Comparison of ENCODE assay signal across 15 cellular contexts in genomic region chr17:61457226-61457983, GRCh38. TPM values are rescaled to one million over a fixed set of nuclear protein-coding genes. Genes with fewer than 3 reads are reported as not detected.
DNase-seq lines count a peak whose midpoint lies in the region; ATAC-seq and TF ChIP-seq lines count a peak whose summit lies in the region.
"Had no signal": no experiment of that assay in that cellular context is flagged by ENCODE, and none has a peak within 500 bp of the region (broad histone marks: within the 10 kb centered on the region; RNA-seq: fewer than 3 reads in every experiment).

No MANE protein-coding gene starts in this region.

- no peak overlapping the region for H2AFZ ChIP-seq in GM23338

- peaks cover 39% of the 10 kb centered on the region for H3K4me1 Mint-ChIP-seq in GM23338
- H3K4me1 Mint-ChIP-seq in T-helper 17 cell = peaks cover 37% of the 10 kb centered on the region
- peaks cover 40% of the 10 kb centered on the region for H3K4me1 Mint-ChIP-seq in neural crest cell

- no peaks in the 10 kb centered on the region for H3K9me2 ChIP-seq in GM23338 (ENCODE audit: insufficient read depth)

- ATAC-seq in GM23338 (peak; percentile 2; the same call in 2 of the 3 replicates), T-helper 17 cell (no peak), GM18867 (IDR thresholded peaks at IDR 0.05; ENCODE audit: unreplicated experiment) (no peak)

- no peak overlapping the region for H3K27ac Mint-ChIP-seq in GM23338
- H3K27ac Mint-ChIP-seq in T-helper 17 cell = no peak overlapping the region
- H3K27ac Mint-ChIP-seq in neural crest cell (ENCODE audit: unreplicated experiment) = no peak overlapping the region

- H3K9me3 ChIP-seq in T-helper 17 cell (ENCODE audit: control insufficient read depth, low read length, poor library complexity, severe bottlenecking) = no peaks in the 10 kb centered on the region
- H3K9me3 ChIP-seq in esophagus muscularis mucosa = peaks cover 0 to 4% (median 0%) of the 10 kb centered on the region in 4 donors

- no peaks in the 10 kb centered on the region for H3K79me2 ChIP-seq in GM23338 (replicated peaks; ENCODE audit: insufficient read depth)

- no peak for TF ChIP-seq CTCF in GM23338 (conservative IDR thresholded peaks at IDR 0.05; ENCODE audit: low read depth in 2 of 2)
- TF ChIP-seq CTCF in esophagus muscularis mucosa (IDR thresholded peaks at IDR 0.05) = no peak
- TF ChIP-seq CTCF in neural crest cell (conservative IDR thresholded peaks at IDR 0.05) = no peak

- H3K27ac ChIP-seq in GM23338 (ENCODE audit: low read depth) (no peak overlapping the region), esophagus muscularis mucosa (replicated peaks in 1 of 4) (no peak overlapping the region)
- H3K27ac ChIP-seq: HL-60 had no signal

- TF ChIP-seq EP300 in esophagus muscularis mucosa (IDR thresholded peaks at IDR 0.05) = no peak

- 48% methylated on average over 21 of the region's 39 CpGs for WGBS in esophagus muscularis mucosa

- H3K36me3 Mint-ChIP-seq in GM23338 (ENCODE audit: low read depth) (peaks cover 3% of the 10 kb centered on the region; the same call in 1 of the 3 replicates), T-helper 17 cell (ENCODE audit: low read depth) (peaks cover 18% of the 10 kb centered on the region), neural crest cell (ENCODE audit: low read depth) (peaks cover 3% of the 10 kb centered on the region)

- peaks cover 38% of the 10 kb centered on the region; the same call in 1 of the 2 replicates for H3K4me1 ChIP-seq in GM23338 (ENCODE audit: insufficient read depth)
- peaks cover 17 to 40% (median 31%) of the 10 kb centered on the region in 4 donors for H3K4me1 ChIP-seq in esophagus muscularis mucosa

- peak overlapping the region; percentile 61 for H3K4me3 Mint-ChIP-seq in GM23338
- H3K4me3 Mint-ChIP-seq in T-helper 17 cell = peak overlapping the region; percentile 77
- H3K4me3 Mint-ChIP-seq in neural crest cell = peak overlapping the region; percentile 31

- H3K4me3 ChIP-seq in GM23338 (peak overlapping the region; percentile 44), esophagus muscularis mucosa (peak overlapping the region; percentile 32 to 40 (median 34))

- H3K36me3 ChIP-seq in GM23338 (ENCODE audit: insufficient read depth) (peaks cover 3% of the 10 kb centered on the region; the same call in 1 of the 2 replicates), esophagus muscularis mucosa (no peaks in the 10 kb centered on the region)

- H3F3A ChIP-seq in GM23338 (replicated peaks; ENCODE audit: low read depth) = 0 out of 2 replicates have a peak, but pooled peaks cover 9% of the 10 kb centered on the region

- H3K27me3 Mint-ChIP-seq in GM23338 (ENCODE audit: insufficient read depth, low read depth, poor library complexity) (peaks cover 99% of the 10 kb centered on the region), T-helper 17 cell (peaks cover 92% of the 10 kb centered on the region), neural crest cell (ENCODE audit: low read depth) (peaks cover 98% of the 10 kb centered on the region)

- no peak for TF ChIP-seq POLR2A in esophagus muscularis mucosa (IDR thresholded peaks at IDR 0.05; ENCODE audit: low read depth)

- H3K4me2 ChIP-seq in GM23338 = peak overlapping the region; percentile 73

- intact Hi-C loops in esophagus muscularis mucosa (cut with DNase I) = no loop called here

- peaks cover 27% of the 10 kb centered on the region for H4K20me1 ChIP-seq in GM23338 (replicated peaks; ENCODE audit: insufficient read depth)

- H3K27me3 ChIP-seq in GM23338 (ENCODE audit: insufficient read depth) = peaks cover 100% of the 10 kb centered on the region
- peaks cover 0 to 97% (median 56%) of the 10 kb centered on the region in 4 donors for H3K27me3 ChIP-seq in esophagus muscularis mucosa

- DNase-seq in GM23338 (ENCODE audit: low spot score) (peak; percentile 71), T-helper 17 cell (no peak), esophagus muscularis mucosa (ENCODE audit: extremely low spot score) (no peak), neural crest cell (ENCODE audit: low read depth, low spot score) (no peak), NK-92 (lab: John Stamatoyannopoulos, UW; ENCODE audit: unreplicated experiment) (no peak), globus pallidus (ENCODE audit: low spot score) (no peak), NCI-H2227 (lab: John Stamatoyannopoulos, UW; ENCODE audit: unreplicated experiment) (no peak)
- DNase-seq: DMS153; effector CD4-positive, alpha-beta T cell; NCI-H1436 treated with DMSO at 0.1 percent for 48 hours; SHP77 treated with DMSO at 0.1 percent for 48 hours; small intestine; stimulated activated naive CD4-positive, alpha-beta T cell had no signal

- H3K9me3 Mint-ChIP-seq in GM23338 = peaks cover 8% of the 10 kb centered on the region
- no peaks in the 10 kb centered on the region for H3K9me3 Mint-ChIP-seq in neural crest cell

TF ChIP-seq in GM23338, 12 proteins besides CTCF, POLR2A, EP300 and RAD21:
- TF ChIP-seq EZH2 (IDR thresholded peaks at IDR 0.05; ENCODE audit: low read depth, unreplicated experiment) (peak; percentile 91), ETS1 (IDR thresholded peaks at IDR 0.05) (no peak)

RNA-seq across cellular contexts. Expression of gene TBX4, which starts 5.2 kb away (rescaled TPM):
- not detected in 2 replicates for total RNA-seq in GM23338 (2014; rRNA removed; shearing (Covaris generic))
- polyA plus RNA-seq in GM23338 (2016; fragmentation: Nextera tagmentation; extraction: Ambion mirVana) = not detected in 2 replicates
- total RNA-seq in T-helper 17 cell (not detected), esophagus muscularis mucosa (not detected), neural crest cell (not detected in 2 replicates)
- polyA plus RNA-seq: small intestine had no signal

RNA-seq across cellular contexts. Expression of gene TBX2, which starts 57.8 kb away (rescaled TPM):
- not detected in 2 replicates for total RNA-seq in GM23338 (2014; rRNA removed; shearing (Covaris generic))
- polyA plus RNA-seq in GM23338 (2016; fragmentation: Nextera tagmentation; extraction: Ambion mirVana) = 0.10 TPM in 1 of 2 replicates, not detected in the other
- total RNA-seq in T-helper 17 cell (under 1 TPM in 1 of 2 donors, not detected in 1; 0.50 TPM), esophagus muscularis mucosa (10 to 100 TPM; 17.9 to 42.6 (median 31.3) TPM), neural crest cell (16.1 and 18.7 TPM in 2 replicates)

Comparison
In these comparisons a context has a peak if more than half of its experiments do, and no peak if none do; other contexts are left out.
1. RNA of gene TBX2, which starts 57.8 kb away (total RNA-seq): 17.9 to 42.6 TPM in esophagus muscularis mucosa and 16.1 to 18.7 TPM in neural crest cell; 0.50 TPM in T-helper 17 cell and not detected in GM23338; every median in the first group is over 10 times any median in the second.
2. Peak in every context shown above with its lines, with median percentiles within 50 percentile points of each other: H3K4me3 Mint-ChIP-seq.